28 cellular contexts compared by ENCODE assay signal in the genomic region with DNA sequence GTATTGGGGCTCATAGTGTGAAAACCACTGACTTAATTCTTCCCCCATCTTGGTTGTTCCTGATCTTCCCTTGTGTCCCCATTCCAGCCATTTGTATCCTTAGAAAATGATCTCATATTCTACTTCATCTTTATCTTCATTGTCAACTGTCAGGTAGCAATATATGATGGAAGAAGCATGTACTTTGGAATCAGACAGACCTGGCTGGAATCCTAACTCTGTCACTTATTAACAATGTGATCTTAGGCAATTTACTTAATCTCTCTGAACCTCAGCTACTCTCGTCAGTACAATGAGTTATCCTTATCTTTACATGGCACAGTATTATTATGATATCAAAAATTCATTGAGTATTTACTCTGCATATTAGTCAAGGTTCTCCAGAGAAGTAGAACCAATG. TPM values are rescaled to one million over a fixed set of nuclear protein-coding genes. Genes with fewer than 3 reads are reported as not detected.
DNase-seq lines count a peak whose midpoint lies in the region; ATAC-seq, FAIRE-seq and TF ChIP-seq lines count a peak whose summit lies in the region.
"Had no signal": no experiment of that assay in that cellular context is flagged by ENCODE, and none has a peak within 500 bp of the region (broad histone marks: within the 10 kb centered on the region; RNA-seq: fewer than 3 reads in every experiment).

No MANE protein-coding gene starts in this region.

- no peak for TF ChIP-seq RAD21 in A549 (conservative IDR thresholded peaks at IDR 0.05 in 1 of 2, IDR thresholded peaks at IDR 0.05 in 1 of 2)

- DNase-seq in A549 (ENCODE audit: low read depth in 1 of 2, low spot score in 1 of 2) (peak in 1 of 2 experiments; percentile 48), left colon (no peak), mucosa of gallbladder (ENCODE audit: low spot score) (peak; percentile 61), Right ventricle myocardium superior (no peak), DMS53 treated with DMSO at 0.1 percent for 48 hours (lab: John Stamatoyannopoulos, UW; ENCODE audit: unreplicated experiment) (no peak), NCI-H1417 (lab: John Stamatoyannopoulos, UW) (no peak)
- DNase-seq: BE2C; DMS 273 treated with DMSO at 0.1 percent for 48 hours; DND-41; Karpas-422; MG63; NCI-H1092; NCI-H1436 treated with DMSO at 0.1 percent for 48 hours; NCI-H2029; NCI-H2227 treated with DMSO at 0.1 percent for 48 hours; NCI-H510A; NCI-H774; NK-92 treated with Interleukin-12 subunit alpha and Interleukin-12 subunit beta, amount 100 ng/mL, for 24 hours; SIG-M5; SK-N-SH had no signal

- H3K9me3 ChIP-seq in A549: no peaks in the 10 kb centered on the region
- H3K9me3 ChIP-seq: BE2C, MG63, SK-N-SH had no signal

- 6% methylated on average over 1 of the region's 1 CpG for WGBS in A549 (ENCODE audit: missing lambda C conversion rate)

- no peak overlapping the region for H3K27ac ChIP-seq in A549
- peak overlapping the region; percentile 64 for H3K27ac ChIP-seq in VCaP
- H3K27ac ChIP-seq: RWPE1 had no signal

- TF ChIP-seq EP300 in A549 (IDR thresholded peaks at IDR 0.05): no peak

- CTCF ChIA-PET in A549 (lab: Yijun Ruan, JAX): interaction anchor here (1.3 kb wide), 1 partner anchor 31 kb away, joined by 3 read pairs; no protein-coding TSS in a partner anchor

- H3K4me1 ChIP-seq in A549: peaks cover 22% of the 10 kb centered on the region; the same call in 2 of the 3 replicates
- H3K4me1 ChIP-seq: BE2C had no signal

- no peak for TF ChIP-seq CTCF in A549 (IDR thresholded peaks at IDR 0.05)
- TF ChIP-seq CTCF in VCaP (conservative IDR thresholded peaks at IDR 0.05): no peak

- POLR2A ChIA-PET in A549 (lab: Yijun Ruan, JAX): no interaction called here

- FAIRE-seq in A549 (lab: Jason Lieb, UNC): no peak
- FAIRE-seq: GM12891, H1, HTR-8/SVneo had no signal

- no peak overlapping the region for H3K4me3 ChIP-seq in A549
- H3K4me3 ChIP-seq: MG63 had no signal

- intact Hi-C loops in left colon (cut with DNase I, micrococcal nuclease) (no loop called here), Right ventricle myocardium superior (cut with DNase I) (no loop called here)

- TF ChIP-seq POLR2A in A549 (IDR thresholded peaks at IDR 0.05; ENCODE audit: low read length): no peak

- H3K4me2 ChIP-seq in A549: peak overlapping the region; percentile 7; the same call in 2 of the 3 replicates
- H3K4me2 ChIP-seq: SK-N-SH had no signal

- ATAC-seq in A549: peak; percentile 43 to 63; a peak in 3 of 6 replicates
- ATAC-seq in left colon: peak; percentile 86
- ATAC-seq in Right ventricle myocardium superior (ENCODE audit: poor library complexity): no peak
- ATAC-seq in esophagus mucosa: no peak
- ATAC-seq: HCT116 had no signal

TF ChIP-seq in A549, 52 proteins besides CTCF, POLR2A, EP300 and RAD21:
- TF ChIP-seq CEBPB (IDR thresholded peaks at IDR 0.05) (peak; percentile 14 to 21; a peak in 1 of 4 replicates), HDAC2 (IDR thresholded peaks at IDR 0.05) (no peak), MAZ (IDR thresholded peaks at IDR 0.05; ENCODE audit: borderline replicate concordance, low read depth, low read length) (no peak)

RNA-seq across cellular contexts. Expression of gene CFTR, which starts 10.1 kb away (rescaled TPM):
- 0.31 and 0.36 TPM in 2 replicates for polyA plus RNA-seq in A549 (2011; rRNA removed)
- 0.03 and 0.04 TPM in 2 replicates for polyA plus RNA-seq in A549 (2012; cell fraction: cytosol; rRNA removed)
- 0.07 TPM in 1 of 2 replicates, not detected in the other for polyA plus RNA-seq in A549 (2012; cell fraction: nucleus; rRNA removed)
- 0.04 to 0.13 TPM (median 0.07 TPM) in 3 replicates for polyA plus RNA-seq in A549 (2017; fragmentation: RNase III; extraction: RNeasy Plus Mini Kit Qiagen cat#74134 plus additional on column Dnase treatment)
- 0.19 and 0.21 TPM in 2 replicates for polyA minus RNA-seq in A549 (2011; rRNA and poly(A)+ RNA removed)
- total RNA-seq in left colon: 100 to 1,000 TPM; 116 to 133 TPM
- 95.2 TPM for total RNA-seq in mucosa of gallbladder
- 0.86 TPM for total RNA-seq in Right ventricle myocardium superior
- total RNA-seq in esophagus mucosa: 0.60 TPM
- total RNA-seq: A172 had no signal
- polyA plus RNA-seq: SK-N-SH had no signal

Comparison
In these comparisons a context has a peak if more than half of its experiments do, and no peak if none do; other contexts are left out.
1. ATAC-seq: peak in A549 (2 of 2) and left colon (single experiment); none in Right ventricle myocardium superior (single experiment) and esophagus mucosa (single experiment).
2. RNA of gene CFTR, which starts 10.1 kb away (total RNA-seq): 116 to 133 TPM in left colon and 95.2 TPM in mucosa of gallbladder (single experiment); 0.86 TPM in Right ventricle myocardium superior (single experiment) and 0.60 TPM in esophagus mucosa (single experiment); every median in the first group is over 10 times any median in the second.